In the genomic region with DNA sequence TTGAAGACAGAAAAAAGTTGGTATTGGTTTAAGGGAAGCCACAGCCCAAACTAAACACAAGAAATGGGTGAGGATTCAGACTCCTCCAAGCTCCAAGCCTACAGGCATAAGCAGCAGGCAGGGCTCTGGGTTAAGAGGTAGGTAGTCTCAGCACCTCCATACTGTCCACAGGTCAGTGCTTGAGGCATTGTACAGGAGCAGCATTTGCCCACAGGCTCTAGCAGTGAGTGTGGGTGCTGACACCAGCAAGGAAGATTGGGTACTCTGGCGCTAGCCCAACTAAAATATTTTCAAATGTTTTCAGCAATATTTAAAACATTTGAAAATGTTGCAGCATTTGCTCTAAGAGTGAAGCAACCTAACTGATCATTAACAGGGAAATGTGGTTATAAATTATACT, we compare ENCODE assay signal across 2 cellular contexts.
TF ChIP-seq lines count a peak whose summit lies in the region.

No MANE protein-coding gene starts in this region.

TF ChIP-seq in GM12878, 131 proteins besides CTCF, POLR2A, EP300 and RAD21:
- TF ChIP-seq, protein P1, sequence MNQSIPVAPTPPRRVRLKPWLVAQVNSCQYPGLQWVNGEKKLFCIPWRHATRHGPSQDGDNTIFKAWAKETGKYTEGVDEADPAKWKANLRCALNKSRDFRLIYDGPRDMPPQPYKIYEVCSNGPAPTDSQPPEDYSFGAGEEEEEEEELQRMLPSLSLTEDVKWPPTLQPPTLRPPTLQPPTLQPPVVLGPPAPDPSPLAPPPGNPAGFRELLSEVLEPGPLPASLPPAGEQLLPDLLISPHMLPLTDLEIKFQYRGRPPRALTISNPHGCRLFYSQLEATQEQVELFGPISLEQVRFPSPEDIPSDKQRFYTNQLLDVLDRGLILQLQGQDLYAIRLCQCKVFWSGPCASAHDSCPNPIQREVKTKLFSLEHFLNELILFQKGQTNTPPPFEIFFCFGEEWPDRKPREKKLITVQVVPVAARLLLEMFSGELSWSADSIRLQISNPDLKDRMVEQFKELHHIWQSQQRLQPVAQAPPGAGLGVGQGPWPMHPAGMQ (IDR thresholded peaks at IDR 0.05; ENCODE audit: borderline replicate concordance), result no peak
- TF ChIP-seq NFIC (IDR thresholded peaks at IDR 0.05; ENCODE audit: low read depth, low read length) (no peak), SMAD5 (IDR thresholded peaks at IDR 0.05; ENCODE audit: low read depth) (no peak), NR2F1 (conservative IDR thresholded peaks at IDR 0.05) (no peak), TCF12 (IDR thresholded peaks at IDR 0.05; ENCODE audit: low read depth, low read length) (no peak), MYC (IDR thresholded peaks at IDR 0.05; ENCODE audit: insufficient read depth, insufficient read length, insufficient replicate concordance, low read length, severe bottlenecking) (no peak), HDAC6 (IDR thresholded peaks at IDR 0.05; ENCODE audit: unreplicated experiment) (no peak), GABPA (IDR thresholded peaks at IDR 0.05; ENCODE audit: low read depth) (no peak), CHD4 (IDR thresholded peaks at IDR 0.05) (no peak), RUNX3 (IDR thresholded peaks at IDR 0.05; ENCODE audit: low read length) (no peak), RB1 (IDR thresholded peaks at IDR 0.05; ENCODE audit: borderline replicate concordance) (no peak), CBFB (IDR thresholded peaks at IDR 0.05; ENCODE audit: low read depth) (no peak), MTA3 (IDR thresholded peaks at IDR 0.05; ENCODE audit: borderline replicate concordance, low read length) (no peak), IRF4 (IDR thresholded peaks at IDR 0.05; ENCODE audit: low read depth, low read length) (no peak), SREBF2 (IDR thresholded peaks at IDR 0.05; ENCODE audit: low read length) (no peak), MYB (IDR thresholded peaks at IDR 0.05; ENCODE audit: borderline replicate concordance, low read depth, low read length) (no peak)
- TF ChIP-seq, protein P2, sequence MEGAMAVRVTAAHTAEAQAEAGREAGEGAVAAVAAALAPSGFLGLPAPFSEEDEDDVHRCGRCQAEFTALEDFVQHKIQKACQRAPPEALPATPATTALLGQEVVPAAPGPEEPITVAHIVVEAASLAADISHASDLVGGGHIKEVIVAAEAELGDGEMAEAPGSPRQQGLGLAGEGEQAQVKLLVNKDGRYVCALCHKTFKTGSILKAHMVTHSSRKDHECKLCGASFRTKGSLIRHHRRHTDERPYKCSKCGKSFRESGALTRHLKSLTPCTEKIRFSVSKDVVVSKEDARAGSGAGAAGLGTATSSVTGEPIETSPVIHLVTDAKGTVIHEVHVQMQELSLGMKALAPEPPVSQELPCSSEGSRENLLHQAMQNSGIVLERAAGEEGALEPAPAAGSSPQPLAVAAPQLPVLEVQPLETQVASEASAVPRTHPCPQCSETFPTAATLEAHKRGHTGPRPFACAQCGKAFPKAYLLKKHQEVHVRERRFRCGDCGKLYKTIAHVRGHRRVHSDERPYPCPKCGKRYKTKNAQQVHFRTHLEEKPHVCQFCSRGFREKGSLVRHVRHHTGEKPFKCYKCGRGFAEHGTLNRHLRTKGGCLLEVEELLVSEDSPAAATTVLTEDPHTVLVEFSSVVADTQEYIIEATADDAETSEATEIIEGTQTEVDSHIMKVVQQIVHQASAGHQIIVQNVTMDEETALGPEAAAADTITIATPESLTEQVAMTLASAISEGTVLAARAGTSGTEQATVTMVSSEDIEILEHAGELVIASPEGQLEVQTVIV (IDR thresholded peaks at IDR 0.05; ENCODE audit: borderline replicate concordance, partially characterized antibody), result no peak
- TF ChIP-seq, protein P3, sequence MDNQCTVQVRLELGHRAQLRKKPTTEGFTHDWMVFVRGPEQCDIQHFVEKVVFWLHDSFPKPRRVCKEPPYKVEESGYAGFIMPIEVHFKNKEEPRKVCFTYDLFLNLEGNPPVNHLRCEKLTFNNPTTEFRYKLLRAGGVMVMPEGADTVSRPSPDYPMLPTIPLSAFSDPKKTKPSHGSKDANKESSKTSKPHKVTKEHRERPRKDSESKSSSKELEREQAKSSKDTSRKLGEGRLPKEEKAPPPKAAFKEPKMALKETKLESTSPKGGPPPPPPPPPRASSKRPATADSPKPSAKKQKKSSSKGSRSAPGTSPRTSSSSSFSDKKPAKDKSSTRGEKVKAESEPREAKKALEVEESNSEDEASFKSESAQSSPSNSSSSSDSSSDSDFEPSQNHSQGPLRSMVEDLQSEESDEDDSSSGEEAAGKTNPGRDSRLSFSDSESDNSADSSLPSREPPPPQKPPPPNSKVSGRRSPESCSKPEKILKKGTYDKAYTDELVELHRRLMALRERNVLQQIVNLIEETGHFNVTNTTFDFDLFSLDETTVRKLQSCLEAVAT (IDR thresholded peaks at IDR 0.05), result no peak
- TF ChIP-seq, protein P4, sequence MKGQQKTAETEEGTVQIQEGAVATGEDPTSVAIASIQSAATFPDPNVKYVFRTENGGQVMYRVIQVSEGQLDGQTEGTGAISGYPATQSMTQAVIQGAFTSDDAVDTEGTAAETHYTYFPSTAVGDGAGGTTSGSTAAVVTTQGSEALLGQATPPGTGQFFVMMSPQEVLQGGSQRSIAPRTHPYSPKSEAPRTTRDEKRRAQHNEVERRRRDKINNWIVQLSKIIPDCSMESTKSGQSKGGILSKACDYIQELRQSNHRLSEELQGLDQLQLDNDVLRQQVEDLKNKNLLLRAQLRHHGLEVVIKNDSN (IDR thresholded peaks at IDR 0.05; ENCODE audit: borderline replicate concordance, extremely low read length, insufficient read depth, low read depth, low read length), result no peak

TF ChIP-seq in liver, 16 proteins besides CTCF, POLR2A, EP300 and RAD21:
- TF ChIP-seq, protein P5, sequence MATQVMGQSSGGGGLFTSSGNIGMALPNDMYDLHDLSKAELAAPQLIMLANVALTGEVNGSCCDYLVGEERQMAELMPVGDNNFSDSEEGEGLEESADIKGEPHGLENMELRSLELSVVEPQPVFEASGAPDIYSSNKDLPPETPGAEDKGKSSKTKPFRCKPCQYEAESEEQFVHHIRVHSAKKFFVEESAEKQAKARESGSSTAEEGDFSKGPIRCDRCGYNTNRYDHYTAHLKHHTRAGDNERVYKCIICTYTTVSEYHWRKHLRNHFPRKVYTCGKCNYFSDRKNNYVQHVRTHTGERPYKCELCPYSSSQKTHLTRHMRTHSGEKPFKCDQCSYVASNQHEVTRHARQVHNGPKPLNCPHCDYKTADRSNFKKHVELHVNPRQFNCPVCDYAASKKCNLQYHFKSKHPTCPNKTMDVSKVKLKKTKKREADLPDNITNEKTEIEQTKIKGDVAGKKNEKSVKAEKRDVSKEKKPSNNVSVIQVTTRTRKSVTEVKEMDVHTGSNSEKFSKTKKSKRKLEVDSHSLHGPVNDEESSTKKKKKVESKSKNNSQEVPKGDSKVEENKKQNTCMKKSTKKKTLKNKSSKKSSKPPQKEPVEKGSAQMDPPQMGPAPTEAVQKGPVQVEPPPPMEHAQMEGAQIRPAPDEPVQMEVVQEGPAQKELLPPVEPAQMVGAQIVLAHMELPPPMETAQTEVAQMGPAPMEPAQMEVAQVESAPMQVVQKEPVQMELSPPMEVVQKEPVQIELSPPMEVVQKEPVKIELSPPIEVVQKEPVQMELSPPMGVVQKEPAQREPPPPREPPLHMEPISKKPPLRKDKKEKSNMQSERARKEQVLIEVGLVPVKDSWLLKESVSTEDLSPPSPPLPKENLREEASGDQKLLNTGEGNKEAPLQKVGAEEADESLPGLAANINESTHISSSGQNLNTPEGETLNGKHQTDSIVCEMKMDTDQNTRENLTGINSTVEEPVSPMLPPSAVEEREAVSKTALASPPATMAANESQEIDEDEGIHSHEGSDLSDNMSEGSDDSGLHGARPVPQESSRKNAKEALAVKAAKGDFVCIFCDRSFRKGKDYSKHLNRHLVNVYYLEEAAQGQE (IDR thresholded peaks at IDR 0.05), result peak; percentile 94
- no peak for TF ChIP-seq YY1 (IDR thresholded peaks at IDR 0.05)
- TF ChIP-seq HNF4A (conservative IDR thresholded peaks at IDR 0.05), result peak; percentile 15 to 25
- TF ChIP-seq RXRA (IDR thresholded peaks at IDR 0.05), result peak in 1 of 2 donors; percentile 33
- no peak for TF ChIP-seq FOXA1 (IDR thresholded peaks at IDR 0.05)
